ENCODE assay signal across 12 cellular contexts in the genomic region with DNA sequence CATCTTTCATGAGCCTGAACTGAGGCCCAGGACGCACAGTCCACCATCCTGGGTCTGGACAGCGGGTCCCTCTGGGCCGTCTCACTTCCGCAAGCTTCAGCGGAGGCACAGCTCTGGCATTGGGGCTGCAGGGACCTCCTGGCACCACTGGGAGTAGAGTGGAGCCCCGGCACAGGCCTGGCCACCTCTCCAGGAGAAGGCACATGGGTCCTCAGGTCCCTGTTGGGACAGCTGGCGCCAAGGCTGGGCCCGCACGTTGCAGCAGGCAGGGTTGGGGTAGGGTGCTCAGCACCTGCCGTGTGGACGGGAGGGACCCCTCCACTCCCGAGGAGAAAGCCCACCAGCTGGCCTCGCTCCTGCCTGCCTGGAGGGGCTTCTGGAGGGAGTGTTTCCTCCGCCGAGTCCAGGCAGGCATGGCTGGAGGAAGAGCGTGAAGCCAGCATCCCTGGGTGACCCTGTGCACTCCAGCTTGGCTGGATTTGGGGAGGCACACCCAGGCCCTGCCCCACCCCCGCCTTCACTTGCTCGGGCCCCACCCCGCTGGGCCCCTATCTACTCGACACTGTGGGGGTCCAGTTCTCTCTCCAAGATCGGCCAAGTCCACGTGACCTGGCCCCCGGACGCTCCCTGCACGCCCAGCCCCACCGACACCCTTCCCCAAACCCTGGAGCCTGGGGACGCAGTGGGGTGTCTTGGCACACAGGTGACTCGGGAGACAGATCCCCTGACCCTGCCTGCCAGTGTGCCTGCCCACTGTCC.
"Had no signal": no experiment of that assay in that cellular context is flagged by ENCODE, and none has a peak within 500 bp of the region (broad histone marks: within the 10 kb centered on the region; RNA-seq: fewer than 3 reads in every experiment).

No MANE protein-coding gene starts in this region.

- H3K27me3 ChIP-seq: dorsolateral prefrontal cortex, right atrium auricular region had no signal

- H3K36me3 ChIP-seq: left ventricle myocardium inferior, right atrium auricular region had no signal

- H3K27ac ChIP-seq: dorsolateral prefrontal cortex, left ventricle myocardium inferior, right atrium auricular region had no signal

- H3K9me3 ChIP-seq: left ventricle myocardium inferior, right atrium auricular region had no signal

- H3K4me3 ChIP-seq: dorsolateral prefrontal cortex, left ventricle myocardium inferior, right atrium auricular region, skin epidermis had no signal

- DNase-seq: activated CD4-positive, alpha-beta T cell treated with anti-CD3 and anti-CD28 coated beads for 1 hour; activated CD4-positive, alpha-beta T cell treated with anti-CD3 and anti-CD28 coated beads, Interleukin-2, amount 50 U/mL, for 4 hours; activated naive CD8-positive, alpha-beta T cell treated with anti-CD3 and anti-CD28 coated beads, Interleukin-2, amount 50 U/mL, for 24 hours; activated T-cell treated with anti-CD3 and anti-CD28 coated beads for 4 hours; dorsolateral prefrontal cortex; occipital lobe; stimulated activated CD4-positive, alpha-beta T cell treated with anti-CD3 and anti-CD28 coated beads, Interleukin-15, amount 100 ng/mL, for 24 hours; stimulated activated CD4-positive, alpha-beta T cell treated with anti-CD3 and anti-CD28 coated beads, Interleukin-4, amount 100 ng/mL, for 1 hour; stimulated activated naive B cell treated with anti-CD40 and anti-IgM and Interleukin-4, amounts not matched to agents 10 μg/mL and 1 μg/mL and 100 μg/mL, for 72 hours had no signal
